Comparison of ENCODE assay signal across 9 cellular contexts in genomic region chr19:16185925-16186234, GRCh38. TPM values are rescaled to one million over a fixed set of nuclear protein-coding genes. Genes with fewer than 3 reads are reported as not detected.
DNase-seq lines count a peak whose midpoint lies in the region; TF ChIP-seq lines count a peak whose summit lies in the region.
"Had no signal": no experiment of that assay in that cellular context is flagged by ENCODE, and none has a peak within 500 bp of the region (broad histone marks: within the 10 kb centered on the region; RNA-seq: fewer than 3 reads in every experiment).

No MANE protein-coding gene starts in this region.

- H3K4me1 ChIP-seq in mammary epithelial cell (ENCODE audit: insufficient read depth, low read length) (no peaks in the 10 kb centered on the region), mesodermal cell (ENCODE audit: control insufficient read depth, insufficient read depth, low read length, poor library complexity, severe bottlenecking) (no peaks in the 10 kb centered on the region)

- H3K27ac ChIP-seq in mammary epithelial cell (ENCODE audit: insufficient read depth, low read depth, low read length) (peak overlapping the region; percentile 67), mesodermal cell (ENCODE audit: low read depth, low read length, severe bottlenecking) (peak overlapping the region; percentile 91)

- H4K20me1 ChIP-seq in mammary epithelial cell (ENCODE audit: insufficient read depth, low read length) = no peaks in the 10 kb centered on the region

- DNase-seq in GM12865 (ENCODE audit: low read depth) (no peak), NCI-H82 (lab: John Stamatoyannopoulos, UW) (peak; percentile 80), mammary epithelial cell (no peak), NCI-H2196 treated with DMSO at 0.1 percent for 48 hours (lab: John Stamatoyannopoulos, UW; ENCODE audit: unreplicated experiment) (no peak), KG1 (lab: John Stamatoyannopoulos, UW) (no peak), NCI-H2029 (lab: John Stamatoyannopoulos, UW) (no peak), pons (ENCODE audit: low spot score) (no peak)

- peak; percentile 45 for TF ChIP-seq CTCF in GM12865 (IDR thresholded peaks at IDR 0.05; ENCODE audit: insufficient read depth, low read depth, low read length, missing control alignments)
- peak; percentile 3 to 50 for TF ChIP-seq CTCF in mammary epithelial cell (conservative IDR thresholded peaks at IDR 0.05 in 1 of 2, IDR thresholded peaks at IDR 0.05 in 1 of 2; ENCODE audit: extremely low read depth in 1 of 2, insufficient read depth in 1 of 2, low read depth in 1 of 2, low read length in 2 of 2)

- WGBS in mammary epithelial cell (ENCODE audit: low coverage, missing lambda C conversion rate) = 0% methylated on average over 4 of the region's 8 CpGs
- 2 to 4% methylated on average over 8 of the region's 8 CpGs for WGBS in mesodermal cell (ENCODE audit: insufficient coverage in 2 of 2), 2 experiments

- peak overlapping the region; percentile 95 for H2AFZ ChIP-seq in mammary epithelial cell (ENCODE audit: low read depth, low read length)

- in situ Hi-C loops in mammary epithelial cell (cut with MboI; ENCODE audit: low sequenced_read_pairs in 2 of 2) = loop anchor here (10.0 to 25.0 kb wide), 4 partner anchors 141 to 561 kb away; partner anchors contain the start of genes CYP4F3 (in 1 of the 2) and OR10H1 (in 1 of the 2)

- peaks cover 35% of the 10 kb centered on the region for H3K79me2 ChIP-seq in mammary epithelial cell (ENCODE audit: insufficient read depth, low read length)

- peak overlapping the region; percentile 87 for H3K4me2 ChIP-seq in mammary epithelial cell (ENCODE audit: insufficient read depth, low read depth, low read length)

- H3K9ac ChIP-seq in mammary epithelial cell (ENCODE audit: insufficient read depth, low read length) = peak overlapping the region; percentile 83

- no peaks in the 10 kb centered on the region for H3K9me3 ChIP-seq in mammary epithelial cell (replicated peaks; ENCODE audit: insufficient read depth, low read length)
- H3K9me3 ChIP-seq in mesodermal cell (ENCODE audit: control insufficient read depth, low read length) = no peaks in the 10 kb centered on the region

- CTCF ChIA-PET in mammary epithelial cell (lab: Charles Lee; ENCODE audit: low non-redundant PET) = no interaction called here

- peaks cover 9% of the 10 kb centered on the region for H3K36me3 ChIP-seq in mammary epithelial cell (ENCODE audit: insufficient read depth, low read length)
- H3K36me3 ChIP-seq in mesodermal cell (ENCODE audit: control insufficient read depth, insufficient read depth, low read length) = peaks cover 40% of the 10 kb centered on the region

- H3K27me3 ChIP-seq in mammary epithelial cell (ENCODE audit: insufficient read depth, low read length) = no peaks in the 10 kb centered on the region

- intact Hi-C loops in mammary epithelial cell (cut with micrococcal nuclease) = loop anchor here (2.0 kb wide), 1 partner anchor 601 kb away; no protein-coding TSS in a partner anchor

- dilution Hi-C loops in mammary epithelial cell (cut with HindIII; ENCODE audit: low sequenced_read_pairs) = no loop called here

- BruUV-seq in mammary epithelial cell (replicated peaks; lab: Mats Ljungman, UMichigan) = TSS peak; percentile 53

- peak overlapping the region; percentile 99 for H3K4me3 ChIP-seq in GM12865 (ENCODE audit: low read depth, low read length)
- H3K4me3 ChIP-seq in mammary epithelial cell (replicated peaks in 1 of 3; ENCODE audit: insufficient read depth in 1 of 3, low read depth in 2 of 3, low read length in 3 of 3) = peak overlapping the region; percentile 64 to 91 (median 91)
- H3K4me3 ChIP-seq in mesodermal cell (ENCODE audit: extremely low read depth, insufficient read depth, low read length, poor library complexity, severe bottlenecking) = peak overlapping the region; percentile 93

RNA-seq across cellular contexts. Expression of gene FAM32A, which starts 0.7 kb away (rescaled TPM):
- 10 to 100 TPM; 57.3 to 59.5 TPM for total RNA-seq in mammary epithelial cell
- polyA plus RNA-seq in mammary epithelial cell = 90.5 TPM
- polyA minus RNA-seq in mammary epithelial cell = 28.6 TPM
- 88.8 TPM for polyA plus RNA-seq in mesodermal cell (2013, experiment 1 of 2)
- 83.7 TPM for polyA plus RNA-seq in mesodermal cell (2013, experiment 2 of 2)

RNA-seq across cellular contexts. Expression of gene AP1M1, which starts 11.8 kb away (rescaled TPM):
- total RNA-seq in mammary epithelial cell = 10 to 100 TPM; 60.7 to 66.1 TPM
- 74.9 TPM for polyA plus RNA-seq in mammary epithelial cell
- polyA minus RNA-seq in mammary epithelial cell = 70.4 TPM
- polyA plus RNA-seq in mesodermal cell (2013, experiment 1 of 2) = 91.2 TPM
- polyA plus RNA-seq in mesodermal cell (2013, experiment 2 of 2) = 75.4 TPM

RNA-seq across cellular contexts. Expression of gene CIB3, which starts 12.6 kb away (rescaled TPM):
- not detected for total RNA-seq in mammary epithelial cell
- polyA plus RNA-seq in mammary epithelial cell = not detected
- not detected for polyA minus RNA-seq in mammary epithelial cell
- polyA plus RNA-seq in mesodermal cell (2013, experiment 1 of 2) = not detected
- polyA plus RNA-seq in mesodermal cell (2013, experiment 2 of 2) = not detected
- total RNA-seq: T-helper 1 cell treated with Interleukin-12 subunit alpha and Interleukin-12 subunit beta and Interleukin-4 antibody, amounts not matched to agents 30 ng/mL and 1 ng/mL, for 36 hours had no signal

RNA-seq across cellular contexts. Expression of gene HSH2D, which starts 42.4 kb away (rescaled TPM):
- under 1 TPM; under 0.01 to 0.28 TPM for total RNA-seq in mammary epithelial cell
- 0.03 TPM for polyA plus RNA-seq in mammary epithelial cell
- not detected for polyA minus RNA-seq in mammary epithelial cell
- not detected for polyA plus RNA-seq in mesodermal cell (2013, experiment 1 of 2)
- not detected for polyA plus RNA-seq in mesodermal cell (2013, experiment 2 of 2)
